8 cellular contexts compared by ENCODE assay signal in the genomic region with DNA sequence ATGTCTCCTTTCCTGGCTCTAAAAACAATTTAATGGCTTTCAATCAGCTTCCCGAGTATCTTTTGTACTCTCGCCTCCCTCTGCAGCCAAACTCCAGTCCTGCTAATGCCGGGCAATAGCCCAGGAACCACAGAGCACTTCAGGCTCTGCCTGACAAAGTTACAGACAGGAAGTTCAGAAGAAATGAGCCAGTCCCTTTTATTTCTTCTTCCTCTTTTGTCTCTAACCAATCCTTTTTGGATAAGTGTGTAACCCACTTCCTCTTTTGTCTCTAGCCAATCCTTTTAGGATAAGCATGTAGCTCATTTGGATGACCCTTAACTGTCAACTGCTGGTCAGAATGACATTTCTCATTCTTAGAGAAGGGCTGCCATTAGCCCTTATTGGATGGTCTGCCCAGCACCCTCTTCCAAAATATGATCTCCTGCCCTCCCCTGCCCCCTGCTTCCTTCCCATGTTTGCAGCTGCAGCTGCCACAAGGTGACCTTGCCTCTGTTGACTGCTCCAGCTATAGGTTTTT. TPM values are rescaled to one million over a fixed set of nuclear protein-coding genes. Genes with fewer than 3 reads are reported as not detected.
DNase-seq lines count a peak whose midpoint lies in the region; ATAC-seq and TF ChIP-seq lines count a peak whose summit lies in the region.

No MANE protein-coding gene starts in this region.

- H3K4me3 ChIP-seq in GM12864 (ENCODE audit: low read depth, low read length) (no peak overlapping the region), SU-DHL-6 (ENCODE audit: insufficient read depth, low read length, poor library complexity, severe bottlenecking) (no peak overlapping the region)

- DNase-seq in GM12864 (ENCODE audit: low read depth) (peak; percentile 48), glomerular visceral epithelial cell (ENCODE audit: extremely low spot score) (peak; percentile 41), cerebellum (ENCODE audit: low spot score) (no peak), COLO829 (ENCODE audit: low spot score) (no peak), NCI-H69 (lab: John Stamatoyannopoulos, UW) (no peak)
- no peak for DNase-seq in stimulated activated effector memory CD8-positive, alpha-beta T cell treated with anti-CD3 and anti-CD28 coated beads, Interleukin-12 subunit alpha, Interleukin-12 subunit beta, amount 100 ng/mL, for 72 hours (ENCODE audit: low spot score in 2 of 2)

- H2AFZ ChIP-seq in SU-DHL-6 (ENCODE audit: low read depth, low read length, severe bottlenecking), result peak overlapping the region; percentile 22

- H3K79me2 ChIP-seq in SU-DHL-6 (ENCODE audit: insufficient read depth, low read length), result no peaks in the 10 kb centered on the region

- H3K36me3 ChIP-seq in SU-DHL-6 (ENCODE audit: low read length), result no peaks in the 10 kb centered on the region

- peak overlapping the region; percentile 75 for H3K27ac Mint-ChIP-seq in stimulated activated effector memory CD8-positive, alpha-beta T cell treated with anti-CD3 and anti-CD28 coated beads, Interleukin-12 subunit alpha, Interleukin-12 subunit beta, amount 100 ng/mL, for 72 hours

- peak; percentile 78 for ATAC-seq in HG02759 (IDR thresholded peaks at IDR 0.05; ENCODE audit: unreplicated experiment)
- ATAC-seq in stimulated activated effector memory CD8-positive, alpha-beta T cell treated with anti-CD3 and anti-CD28 coated beads, Interleukin-12 subunit alpha, Interleukin-12 subunit beta, amount 100 ng/mL, for 72 hours, result no peak

- no peak overlapping the region for H3K27ac ChIP-seq in SU-DHL-6 (ENCODE audit: low read depth, low read length)

- no peak for TF ChIP-seq CTCF in GM12864 (IDR thresholded peaks at IDR 0.05; ENCODE audit: low read depth, low read length, missing control alignments)
- TF ChIP-seq CTCF in SU-DHL-6 (IDR thresholded peaks at IDR 0.05; ENCODE audit: insufficient read depth, low read length, poor library complexity, severe bottlenecking), result no peak

- no peaks in the 10 kb centered on the region for H3K27me3 ChIP-seq in SU-DHL-6 (ENCODE audit: low read length)

- H3K9me2 ChIP-seq in SU-DHL-6 (replicated peaks; ENCODE audit: insufficient read depth, low read length), result no peaks in the 10 kb centered on the region

- no peaks in the 10 kb centered on the region for H3K9me3 Mint-ChIP-seq in stimulated activated effector memory CD8-positive, alpha-beta T cell treated with anti-CD3 and anti-CD28 coated beads, Interleukin-12 subunit alpha, Interleukin-12 subunit beta, amount 100 ng/mL, for 72 hours

- H4K20me1 ChIP-seq in SU-DHL-6 (ENCODE audit: low read depth, low read length), result no peaks in the 10 kb centered on the region

- H3K4me1 Mint-ChIP-seq in stimulated activated effector memory CD8-positive, alpha-beta T cell treated with anti-CD3 and anti-CD28 coated beads, Interleukin-12 subunit alpha, Interleukin-12 subunit beta, amount 100 ng/mL, for 72 hours, result peaks cover 21% of the 10 kb centered on the region

- no peaks in the 10 kb centered on the region for H3K9me3 ChIP-seq in SU-DHL-6 (ENCODE audit: insufficient read depth, low read length)

- H3K4me2 ChIP-seq in SU-DHL-6 (ENCODE audit: low read depth, low read length, poor library complexity, severe bottlenecking), result no peak overlapping the region

- H3K36me3 Mint-ChIP-seq in stimulated activated effector memory CD8-positive, alpha-beta T cell treated with anti-CD3 and anti-CD28 coated beads, Interleukin-12 subunit alpha, Interleukin-12 subunit beta, amount 100 ng/mL, for 72 hours, result peaks cover 7% of the 10 kb centered on the region

- no peak overlapping the region for H3K4me3 Mint-ChIP-seq in stimulated activated effector memory CD8-positive, alpha-beta T cell treated with anti-CD3 and anti-CD28 coated beads, Interleukin-12 subunit alpha, Interleukin-12 subunit beta, amount 100 ng/mL, for 72 hours

- H3K9ac ChIP-seq in SU-DHL-6 (ENCODE audit: low read length), result no peak overlapping the region

- no peaks in the 10 kb centered on the region for H3F3A ChIP-seq in SU-DHL-6 (ENCODE audit: insufficient read depth)

RNA-seq across cellular contexts. Expression of gene DOP1B, which starts 6.4 kb away (rescaled TPM):
- total RNA-seq in cerebellum, result 23.8 TPM

RNA-seq across cellular contexts. Expression of gene CBR3, which starts 15.4 kb away (rescaled TPM):
- 1.9 TPM for total RNA-seq in cerebellum

Comparison
In these comparisons a context has a peak if more than half of its experiments do, and no peak if none do; other contexts are left out.
1. DNase-seq: peak in GM12864 (single experiment) and glomerular visceral epithelial cell (single experiment); none in stimulated activated effector memory CD8-positive, alpha-beta T cell treated with anti-CD3 and anti-CD28 coated beads, Interleukin-12 subunit alpha, Interleukin-12 subunit beta, amount 100 ng/mL, for 72 hours (0 of 2), cerebellum (single experiment), COLO829 (single experiment) and NCI-H69 (single experiment).